19 cellular contexts compared by ENCODE assay signal in genomic region chr7:95875519-95875918, GRCh38.
DNase-seq lines count a peak whose midpoint lies in the region; ATAC-seq and TF ChIP-seq lines count a peak whose summit lies in the region.
"Had no signal": no experiment of that assay in that cellular context is flagged by ENCODE, and none has a peak within 500 bp of the region (broad histone marks: within the 10 kb centered on the region; RNA-seq: fewer than 3 reads in every experiment).

No MANE protein-coding gene starts in this region.

- no peaks in the 10 kb centered on the region for H3K36me3 ChIP-seq in KMS-11 (ENCODE audit: insufficient read depth)
- H3K36me3 ChIP-seq in mesenchymal stem cell (ENCODE audit: control insufficient read depth in 1 of 2, insufficient read depth in 2 of 2, low read depth in 1 of 2, low read length in 2 of 2): no peaks in the 10 kb centered on the region
- H3K36me3 ChIP-seq: BE2C, HAP-1 had no signal

- H2BK120ac ChIP-seq in mesenchymal stem cell (ENCODE audit: low read depth, low read length): no peak overlapping the region

- peak overlapping the region; percentile 98 for H3K27ac ChIP-seq in KMS-11
- no peak overlapping the region for H3K27ac ChIP-seq in mesenchymal stem cell (ENCODE audit: low read length, poor library complexity, severe bottlenecking)
- H3K27ac ChIP-seq: GM23248, HL-60 had no signal

- in situ Hi-C loops in G401 (cut with HindIII; ENCODE audit: low sequenced_read_pairs): no loop called here

- H3K79me2 ChIP-seq in KMS-11 (ENCODE audit: insufficient read depth, low read depth): no peaks in the 10 kb centered on the region

- H3K27me3 ChIP-seq in KMS-11 (ENCODE audit: insufficient read depth, low read depth) (no peaks in the 10 kb centered on the region), mesenchymal stem cell (ENCODE audit: control insufficient read depth in 1 of 2, insufficient read depth in 1 of 2, low read length in 2 of 2) (peaks cover 0 to 9% of the 10 kb centered on the region in 2 experiments)
- H3K27me3 ChIP-seq: BE2C had no signal

- peak overlapping the region in 1 of 2 experiments; percentile 19 for H2BK12ac ChIP-seq in mesenchymal stem cell (ENCODE audit: low read length in 2 of 2)

- H3K4me2 ChIP-seq in KMS-11: peak overlapping the region; percentile 97
- H3K4me2 ChIP-seq in mesenchymal stem cell (ENCODE audit: low read length, poor library complexity, severe bottlenecking): no peak overlapping the region

- 0 out of 2 replicates have a peak overlapping the region, but pooled peaks have one; percentile 70 for H2AFZ ChIP-seq in KMS-11 (ENCODE audit: low read depth)
- no peak overlapping the region for H2AFZ ChIP-seq in mesenchymal stem cell (ENCODE audit: low read depth, low read length)
- H2AFZ ChIP-seq: GM23248 had no signal

- H3K4me3 ChIP-seq in KMS-11 (IDR thresholded peaks at IDR 0.05; ENCODE audit: insufficient read depth, low read depth, low read length): no peak overlapping the region
- no peak overlapping the region for H3K4me3 ChIP-seq in mesenchymal stem cell (ENCODE audit: insufficient read depth in 1 of 2, low read depth in 1 of 2, low read length in 2 of 2)
- H3K4me3 ChIP-seq: GM12878, GM23248, HAP-1 had no signal

- DNase-seq in G401 (ENCODE audit: low spot score): peak; percentile 80
- DNase-seq in cerebellum (ENCODE audit: low spot score): peak; percentile 18
- no peak for DNase-seq in mesenchymal stem cell
- DNase-seq in NCI-H82 treated with DMSO at 0.1 percent for 48 hours (lab: John Stamatoyannopoulos, UW; ENCODE audit: unreplicated experiment): no peak
- DNase-seq in NCI-H524 (lab: John Stamatoyannopoulos, UW): no peak
- DNase-seq: ACHN; BE2C; CD4-positive, CD25-positive, alpha-beta regulatory T cell; CD8-positive, alpha-beta memory T cell; COR-L47; DMS153; DMS79 treated with DMSO at 0.1 percent for 48 hours; GM23248; KBM-7 had no signal

- no peak overlapping the region for H3K9ac ChIP-seq in KMS-11
- H3K9ac ChIP-seq in mesenchymal stem cell (ENCODE audit: low read length): no peak overlapping the region
- H3K9ac ChIP-seq: GM23248 had no signal

- no peak overlapping the region for H2AK5ac ChIP-seq in mesenchymal stem cell (ENCODE audit: low read length, severe bottlenecking)

- H4K8ac ChIP-seq in mesenchymal stem cell (ENCODE audit: low read length): no peak overlapping the region

- no peak overlapping the region for H2BK15ac ChIP-seq in mesenchymal stem cell (ENCODE audit: low read depth, poor library complexity, severe bottlenecking)

- H4K20me1 ChIP-seq in KMS-11 (ENCODE audit: insufficient read depth): no peaks in the 10 kb centered on the region

- peak overlapping the region in 1 of 2 experiments; percentile 16 for H3K18ac ChIP-seq in mesenchymal stem cell (ENCODE audit: low read depth in 1 of 2, low read length in 2 of 2)

- no peak for TF ChIP-seq CTCF in KMS-11 (conservative IDR thresholded peaks at IDR 0.05; ENCODE audit: low read depth, low read length)

- H3K23ac ChIP-seq in mesenchymal stem cell (ENCODE audit: low read length in 2 of 2): no peak overlapping the region

- H3K79me1 ChIP-seq in mesenchymal stem cell (replicated peaks; ENCODE audit: low read length, poor library complexity, severe bottlenecking): no peaks in the 10 kb centered on the region

- peak overlapping the region in 1 of 2 experiments; percentile 92 for H3K14ac ChIP-seq in mesenchymal stem cell (ENCODE audit: low read length in 2 of 2)

- H3K9me3 ChIP-seq in mesenchymal stem cell (ENCODE audit: control insufficient read depth, low read length): peaks cover 23% of the 10 kb centered on the region
- H3K9me3 ChIP-seq: BE2C, HAP-1 had no signal

- ATAC-seq in HG02610 (IDR thresholded peaks at IDR 0.05; ENCODE audit: unreplicated experiment): no peak
- ATAC-seq: GM12878 had no signal

- H3K4ac ChIP-seq in mesenchymal stem cell (ENCODE audit: low read depth in 1 of 2, low read length in 2 of 2): no peak overlapping the region

- peak overlapping the region; percentile 82 for H4K91ac ChIP-seq in mesenchymal stem cell (ENCODE audit: low read length)

- H3K4me1 ChIP-seq in KMS-11 (ENCODE audit: low read depth, poor library complexity, severe bottlenecking) (peaks cover 66% of the 10 kb centered on the region), mesenchymal stem cell (ENCODE audit: control insufficient read depth, insufficient read depth, low read depth, low read length) (peaks cover 2% of the 10 kb centered on the region)
- H3K4me1 ChIP-seq: BE2C, HAP-1 had no signal

- no peak overlapping the region for H2BK5ac ChIP-seq in mesenchymal stem cell (ENCODE audit: low read depth, low read length, poor library complexity, severe bottlenecking)

Comparison
In these comparisons a context has a peak if more than half of its experiments do, and no peak if none do; other contexts are left out.
1. DNase-seq: peak in G401 (single experiment) and cerebellum (single experiment); none in mesenchymal stem cell (single experiment), NCI-H82 treated with DMSO at 0.1 percent for 48 hours (single experiment) and NCI-H524 (0 of 2).